9 cellular contexts compared by ENCODE assay signal in the genomic region with DNA sequence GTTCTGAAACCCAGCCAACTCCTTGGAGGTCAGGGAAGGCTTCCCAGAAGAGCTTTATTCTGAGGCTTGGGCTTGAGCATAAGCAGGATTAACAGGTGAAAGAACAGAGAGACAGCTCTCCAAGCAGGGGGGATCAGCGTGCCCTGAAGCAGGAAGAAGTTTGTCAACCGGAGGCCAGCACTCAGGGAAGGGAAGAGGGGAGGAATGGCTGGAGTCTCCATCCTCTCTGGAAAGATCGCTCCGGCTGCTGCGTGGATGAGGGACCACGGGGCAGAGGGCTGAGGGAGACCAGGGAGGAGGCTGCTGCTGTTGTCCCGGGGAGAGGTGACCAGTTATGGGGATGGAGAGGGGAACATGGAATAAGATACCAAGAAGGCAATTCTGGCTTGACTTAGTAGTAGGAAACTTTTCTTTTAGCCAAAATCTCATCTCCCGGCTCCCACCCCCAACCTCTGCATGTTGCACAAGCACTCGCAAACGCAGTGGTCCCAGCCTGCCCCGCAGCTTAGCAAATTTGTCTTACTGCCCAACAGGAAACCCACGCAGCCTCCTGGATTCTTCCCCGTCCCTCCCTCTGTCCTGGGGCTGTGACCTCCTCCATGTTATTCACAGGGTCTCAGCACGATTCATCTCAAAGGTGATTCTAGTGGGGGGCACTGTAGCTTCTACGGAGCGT. TPM values are rescaled to one million over a fixed set of nuclear protein-coding genes. Genes with fewer than 3 reads are reported as not detected.
DNase-seq lines count a peak whose midpoint lies in the region; ATAC-seq and TF ChIP-seq lines count a peak whose summit lies in the region.
"Had no signal": no experiment of that assay in that cellular context is flagged by ENCODE, and none has a peak within 500 bp of the region (broad histone marks: within the 10 kb centered on the region; RNA-seq: fewer than 3 reads in every experiment).

No MANE protein-coding gene starts in this region.

- peaks cover 19% of the 10 kb centered on the region for H3K9me3 Mint-ChIP-seq in WTC11
- H3K9me3 Mint-ChIP-seq in stimulated activated effector memory CD8-positive, alpha-beta T cell treated with anti-CD3 and anti-CD28 coated beads, Interleukin-12 subunit alpha, Interleukin-12 subunit beta, amount 100 ng/mL, for 72 hours = no peaks in the 10 kb centered on the region

- POLR2A ChIA-PET in WTC11 (lab: Charles Lee) = interaction anchor here (0.7 kb wide), 1 partner anchor 220 kb away, joined by 3 read pairs; no protein-coding TSS in a partner anchor

- DNase-seq in DMS53 (lab: John Stamatoyannopoulos, UW) (peak; percentile 62), DMS53 treated with DMSO at 0.1 percent for 48 hours (lab: John Stamatoyannopoulos, UW; ENCODE audit: unreplicated experiment) (no peak), WTC11 (ENCODE audit: low spot score) (no peak), hepatocyte (ENCODE audit: low spot score) (peak; percentile 19), NCI-H1694 treated with DMSO at 0.1 percent for 48 hours (lab: John Stamatoyannopoulos, UW) (no peak), T-helper 9 cell (no peak), GF-D8 (lab: John Stamatoyannopoulos, UW) (no peak)
- DNase-seq in stimulated activated effector memory CD8-positive, alpha-beta T cell treated with anti-CD3 and anti-CD28 coated beads, Interleukin-12 subunit alpha, Interleukin-12 subunit beta, amount 100 ng/mL, for 72 hours (ENCODE audit: low spot score in 2 of 2) = no peak

- peaks cover 22% of the 10 kb centered on the region for H3K4me1 ChIP-seq in hepatocyte (ENCODE audit: insufficient read depth)

- CTCF ChIA-PET in WTC11 (lab: Charles Lee) = interaction anchor here (0.7 to 2.7 kb wide), 3 partner anchors 9 to 92 kb away, joined by 3 to 9 read pairs (median 3); no protein-coding TSS in a partner anchor

- H4K20me1 ChIP-seq in hepatocyte (ENCODE audit: insufficient read depth, poor library complexity, severe bottlenecking) = peaks cover 10% of the 10 kb centered on the region

- H3K9me3 ChIP-seq in hepatocyte (ENCODE audit: low read depth) = no peaks in the 10 kb centered on the region

- peak overlapping the region; percentile 71 for H3K4me2 ChIP-seq in hepatocyte

- H3K27me3 ChIP-seq in hepatocyte = no peaks in the 10 kb centered on the region

- peaks cover 18% of the 10 kb centered on the region for H3K36me3 Mint-ChIP-seq in WTC11
- peaks cover 30% of the 10 kb centered on the region for H3K36me3 Mint-ChIP-seq in stimulated activated effector memory CD8-positive, alpha-beta T cell treated with anti-CD3 and anti-CD28 coated beads, Interleukin-12 subunit alpha, Interleukin-12 subunit beta, amount 100 ng/mL, for 72 hours

- peak overlapping the region; percentile 82 for H3K4me3 ChIP-seq in hepatocyte

- peak overlapping the region; percentile 75 for H3K4me3 Mint-ChIP-seq in WTC11
- peak overlapping the region; percentile 95 for H3K4me3 Mint-ChIP-seq in stimulated activated effector memory CD8-positive, alpha-beta T cell treated with anti-CD3 and anti-CD28 coated beads, Interleukin-12 subunit alpha, Interleukin-12 subunit beta, amount 100 ng/mL, for 72 hours

- no peaks in the 10 kb centered on the region for H3K9me2 ChIP-seq in hepatocyte (replicated peaks; ENCODE audit: insufficient read depth)

- H2AFZ ChIP-seq in hepatocyte = peak overlapping the region; percentile 97

- 12% methylated on average over 16 of the region's 16 CpGs for WGBS in hepatocyte (ENCODE audit: low lambda C conversion rate, missing lambda C conversion rate)

- H3K4me1 Mint-ChIP-seq in WTC11 = peaks cover 41% of the 10 kb centered on the region
- peaks cover 54% of the 10 kb centered on the region for H3K4me1 Mint-ChIP-seq in stimulated activated effector memory CD8-positive, alpha-beta T cell treated with anti-CD3 and anti-CD28 coated beads, Interleukin-12 subunit alpha, Interleukin-12 subunit beta, amount 100 ng/mL, for 72 hours

- no peak overlapping the region for H3K27ac ChIP-seq in hepatocyte

- TF ChIP-seq CTCF in WTC11 (IDR thresholded peaks at IDR 0.05) (no peak), hepatocyte (IDR thresholded peaks at IDR 0.05; ENCODE audit: poor library complexity) (no peak)

- H3K27ac Mint-ChIP-seq in WTC11 = peak overlapping the region; percentile 68
- H3K27ac Mint-ChIP-seq in stimulated activated effector memory CD8-positive, alpha-beta T cell treated with anti-CD3 and anti-CD28 coated beads, Interleukin-12 subunit alpha, Interleukin-12 subunit beta, amount 100 ng/mL, for 72 hours = peak overlapping the region; percentile 96

- H3K27me3 Mint-ChIP-seq in WTC11 (ENCODE audit: low read depth) = peaks cover 4% of the 10 kb centered on the region; the same call in 1 of the 2 replicates

- H3K79me2 ChIP-seq in hepatocyte = peaks cover 36% of the 10 kb centered on the region

- ATAC-seq in WTC11 = peak; percentile 12; the same call in 1 of the 2 replicates
- no peak for ATAC-seq in stimulated activated effector memory CD8-positive, alpha-beta T cell treated with anti-CD3 and anti-CD28 coated beads, Interleukin-12 subunit alpha, Interleukin-12 subunit beta, amount 100 ng/mL, for 72 hours

- no peaks in the 10 kb centered on the region for H3K36me3 ChIP-seq in hepatocyte (replicated peaks; ENCODE audit: insufficient read depth, low read depth)

TF ChIP-seq in WTC11, 78 proteins besides CTCF, POLR2A, EP300 and RAD21:
- TF ChIP-seq CREB1 (CRISPR knock-in tag; IDR thresholded peaks at IDR 0.05) (no peak), ZNF423 (CRISPR knock-in tag; IDR thresholded peaks at IDR 0.05) (0 out of 2 replicates have a peak, but pooled peaks have one; percentile 14)

RNA-seq across cellular contexts. Expression of a gene that starts 1.2 kb away (rescaled TPM):
- total RNA-seq in WTC11 (2021) = 18.7 to 23.1 TPM (median 21.3 TPM) in 3 replicates
- 8.2 and 8.9 TPM in 2 replicates for total RNA-seq in hepatocyte
- 7.4 and 12.2 TPM in 2 replicates for polyA plus RNA-seq in hepatocyte

RNA-seq across cellular contexts. Expression of a gene that starts 21.4 kb away (rescaled TPM):
- total RNA-seq in WTC11 (2021) (0.17 TPM in 1 of 3 replicates, not detected in the others), hepatocyte (0.90 and 2.2 TPM in 2 replicates)
- polyA plus RNA-seq in hepatocyte = 0.41 and 0.88 TPM in 2 replicates
- total RNA-seq: T-helper 1 cell treated with Interleukin-12 subunit alpha and Interleukin-12 subunit beta and Interleukin-4 antibody, amounts not matched to agents 30 ng/mL and 1 ng/mL, for 36 hours had no signal

Comparison
In these comparisons a context has a peak if more than half of its experiments do, and no peak if none do; other contexts are left out.
1. DNase-seq: peak in DMS53 (single experiment) and hepatocyte (single experiment); none in DMS53 treated with DMSO at 0.1 percent for 48 hours (single experiment), WTC11 (single experiment), stimulated activated effector memory CD8-positive, alpha-beta T cell treated with anti-CD3 and anti-CD28 coated beads, Interleukin-12 subunit alpha, Interleukin-12 subunit beta, amount 100 ng/mL, for 72 hours (0 of 2), NCI-H1694 treated with DMSO at 0.1 percent for 48 hours (single experiment), T-helper 9 cell (single experiment) and GF-D8 (single experiment).